13 cellular contexts compared by ENCODE assay signal in genomic region chr21:15164678-15165303, GRCh38.
DNase-seq lines count a peak whose midpoint lies in the region; ATAC-seq, FAIRE-seq and TF ChIP-seq lines count a peak whose summit lies in the region.
"Had no signal": no experiment of that assay in that cellular context is flagged by ENCODE, and none has a peak within 500 bp of the region (broad histone marks: within the 10 kb centered on the region; RNA-seq: fewer than 3 reads in every experiment).

No MANE protein-coding gene starts in this region.

- no peak for TF ChIP-seq POLR2A in endothelial cell of umbilical vein (IDR thresholded peaks at IDR 0.05; ENCODE audit: low read depth, low read length)

- WGBS in psoas muscle, 3 donors = 20 to 42% (median 26%) methylated on average over 2 of the region's 2 CpGs

- no peaks in the 10 kb centered on the region for H3K9me1 ChIP-seq in endothelial cell of umbilical vein (replicated peaks; ENCODE audit: control insufficient read depth, extremely low read depth, insufficient read depth, low read length)

- peak; percentile 5 for DNase-seq in GM12865 (ENCODE audit: low read depth)
- peak; percentile 30 for DNase-seq in MV-4-11 (lab: John Stamatoyannopoulos, UW)
- DNase-seq in endothelial cell of umbilical vein (ENCODE audit: low read depth, low spot score) = no peak
- DNase-seq in psoas muscle = no peak
- DNase-seq in GM13976 (ENCODE audit: low spot score) = no peak
- DNase-seq in activated CD4-positive, alpha-beta T cell treated with anti-CD3 and anti-CD28 coated beads, Interleukin-2, amount 50 U/mL, for 48 hours = no peak
- no peak for DNase-seq in osteocyte (ENCODE audit: extremely low spot score, unreplicated experiment)
- DNase-seq: activated CD8-positive, alpha-beta T cell treated with anti-CD3 and anti-CD28 coated beads, Interleukin-2, amount 10 ng/mL, durations not matched to agents 7 days and 5 days; effector CD4-positive, alpha-beta T cell; NCI-H1092; NCI-H2107; stimulated activated CD4-positive, alpha-beta T cell treated with anti-CD3 and anti-CD28 coated beads, Interleukin-4, amount 100 ng/mL, for 1 hour had no signal

- H3K9ac ChIP-seq in endothelial cell of umbilical vein (replicated peaks; ENCODE audit: extremely low read depth, insufficient read depth, low read length) = no peak overlapping the region

- H3K27me3 ChIP-seq in endothelial cell of umbilical vein (ENCODE audit: control insufficient read depth in 2 of 2, insufficient read depth in 2 of 2, low read length in 2 of 2) (no peaks in the 10 kb centered on the region), psoas muscle (ENCODE audit: insufficient read depth in 3 of 3, low read length in 2 of 3) (no peaks in the 10 kb centered on the region)

- H3K9me3 Mint-ChIP-seq in osteocyte (ENCODE audit: unreplicated experiment) = no peaks in the 10 kb centered on the region

- CTCF ChIA-PET in endothelial cell of umbilical vein (lab: Charles Lee) = interaction anchor here (1.0 kb wide), 1 partner anchor 189 kb away, joined by 3 read pairs; no protein-coding TSS in a partner anchor

- ATAC-seq in psoas muscle = peak; percentile 94 to 95 (median 94)
- ATAC-seq: activated CD8-positive, alpha-beta T cell treated with anti-CD3 and anti-CD28 coated beads, Interleukin-2, amount 10 ng/mL, durations not matched to agents 7 days and 5 days; sciatic nerve had no signal

- no peaks in the 10 kb centered on the region for H3K36me3 ChIP-seq in endothelial cell of umbilical vein (ENCODE audit: control insufficient read depth in 2 of 2, extremely low read depth in 1 of 2, insufficient read depth in 2 of 2, low read length in 2 of 2)
- H3K36me3 ChIP-seq in psoas muscle (ENCODE audit: insufficient read depth in 1 of 2, low read depth in 1 of 2) = no peaks in the 10 kb centered on the region

- no peaks in the 10 kb centered on the region for H4K20me1 ChIP-seq in endothelial cell of umbilical vein (replicated peaks; ENCODE audit: control insufficient read depth, extremely low read depth, insufficient read depth, low read length)

- no peaks in the 10 kb centered on the region for H3K4me1 ChIP-seq in endothelial cell of umbilical vein (ENCODE audit: control insufficient read depth, extremely low read depth, insufficient read depth, low read length)
- peaks cover 12% of the 10 kb centered on the region for H3K4me1 ChIP-seq in psoas muscle

- H3K4me3 Mint-ChIP-seq in osteocyte (ENCODE audit: unreplicated experiment) = no peak overlapping the region
- H3K4me3 Mint-ChIP-seq: activated CD8-positive, alpha-beta T cell treated with anti-CD3 and anti-CD28 coated beads, Interleukin-2, amount 10 ng/mL, durations not matched to agents 7 days and 5 days had no signal

- H3K27ac Mint-ChIP-seq in osteocyte (ENCODE audit: unreplicated experiment) = no peak overlapping the region
- H3K27ac Mint-ChIP-seq: activated CD8-positive, alpha-beta T cell treated with anti-CD3 and anti-CD28 coated beads, Interleukin-2, amount 10 ng/mL, durations not matched to agents 7 days and 5 days had no signal

- H3K9me3 ChIP-seq in endothelial cell of umbilical vein (replicated peaks; ENCODE audit: control insufficient read depth, insufficient read depth, low read length) (no peaks in the 10 kb centered on the region), psoas muscle (no peaks in the 10 kb centered on the region)

- intact Hi-C loops in endothelial cell of umbilical vein (cut with micrococcal nuclease) = no loop called here
- intact Hi-C loops in psoas muscle (cut with DNase I) = loop anchor here in 1 of 2 donors (2.0 kb wide), 2 partner anchors 42 to 102 kb away; no protein-coding TSS in a partner anchor

- no peak overlapping the region for H2AFZ ChIP-seq in endothelial cell of umbilical vein (ENCODE audit: low read depth, low read length)

- in situ Hi-C loops in GM13976 (cut with MboI; ENCODE audit: low sequenced_read_pairs, unreplicated experiment) = no loop called here

- no peaks in the 10 kb centered on the region for H3K36me3 Mint-ChIP-seq in osteocyte (ENCODE audit: unreplicated experiment)

- H3K27ac ChIP-seq in endothelial cell of umbilical vein (ENCODE audit: insufficient read depth, low read depth, low read length) (no peak overlapping the region), psoas muscle (peak overlapping the region; percentile 79)

- POLR2A ChIA-PET in endothelial cell of umbilical vein (lab: Charles Lee) = no interaction called here

- FAIRE-seq in endothelial cell of umbilical vein (lab: Jason Lieb, UNC) = peak; percentile 24

- no peaks in the 10 kb centered on the region for H3K79me2 ChIP-seq in endothelial cell of umbilical vein (ENCODE audit: control insufficient read depth, insufficient read depth, low read length)

- BruUV-seq in endothelial cell of umbilical vein (replicated peaks; lab: Mats Ljungman, UMichigan) = no TSS peak

- H3K4me2 ChIP-seq in endothelial cell of umbilical vein (ENCODE audit: insufficient read depth, low read length) = no peak overlapping the region

- TF ChIP-seq CTCF in GM12865 (IDR thresholded peaks at IDR 0.05; ENCODE audit: insufficient read depth, low read depth, low read length, missing control alignments) = no peak
- no peak for TF ChIP-seq CTCF in endothelial cell of umbilical vein (IDR thresholded peaks at IDR 0.05; ENCODE audit: extremely low read depth in 1 of 2, insufficient read depth in 1 of 2, low read depth in 1 of 2, low read length in 2 of 2)
- TF ChIP-seq CTCF in psoas muscle (IDR thresholded peaks at IDR 0.05) = no peak
- TF ChIP-seq CTCF in GM13976 (IDR thresholded peaks at IDR 0.05; ENCODE audit: borderline replicate concordance, control extremely low read depth, extremely low read depth, insufficient read depth, missing control alignments) = no peak
- no peak for TF ChIP-seq CTCF in osteocyte (IDR thresholded peaks at IDR 0.05)

- dilution Hi-C loops in endothelial cell of umbilical vein (cut with MboI; ENCODE audit: extremely low pct_ligation_motif_present, low sequenced_read_pairs) = no loop called here

- peaks cover 6% of the 10 kb centered on the region for H3K27me3 Mint-ChIP-seq in osteocyte (ENCODE audit: unreplicated experiment)

- no peak overlapping the region for H3K4me3 ChIP-seq in GM12865 (ENCODE audit: low read depth, low read length)
- no peak overlapping the region for H3K4me3 ChIP-seq in endothelial cell of umbilical vein (replicated peaks in 1 of 3; ENCODE audit: insufficient read depth in 1 of 3, low read depth in 1 of 3, low read length in 3 of 3)
- no peak overlapping the region for H3K4me3 ChIP-seq in psoas muscle

- no peaks in the 10 kb centered on the region for H3K4me1 Mint-ChIP-seq in osteocyte (ENCODE audit: unreplicated experiment)

TF ChIP-seq in endothelial cell of umbilical vein, 7 proteins besides CTCF, POLR2A, EP300 and RAD21:
- TF ChIP-seq JUN (IDR thresholded peaks at IDR 0.05; ENCODE audit: borderline replicate concordance, insufficient read depth, insufficient read length, low read depth) (no peak), POLR2AphosphoS5 (IDR thresholded peaks at IDR 0.05; ENCODE audit: insufficient read depth, low read depth, low read length) (no peak), GATA2 (IDR thresholded peaks at IDR 0.05; ENCODE audit: insufficient read depth, insufficient read length, low read depth, low read length) (no peak), EZH2 (IDR thresholded peaks at IDR 0.05; ENCODE audit: borderline replicate concordance, low read depth, low read length, severe bottlenecking) (no peak), MYC (IDR thresholded peaks at IDR 0.05; ENCODE audit: low read depth, low read length) (no peak), FOS (IDR thresholded peaks at IDR 0.05; ENCODE audit: borderline replicate concordance, insufficient read depth, low read length) (no peak)
- TF ChIP-seq, protein P1, sequence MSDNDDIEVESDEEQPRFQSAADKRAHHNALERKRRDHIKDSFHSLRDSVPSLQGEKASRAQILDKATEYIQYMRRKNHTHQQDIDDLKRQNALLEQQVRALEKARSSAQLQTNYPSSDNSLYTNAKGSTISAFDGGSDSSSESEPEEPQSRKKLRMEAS (IDR thresholded peaks at IDR 0.05; ENCODE audit: insufficient read depth, insufficient read length) = no peak

Comparison
In these comparisons a context has a peak if more than half of its experiments do, and no peak if none do; other contexts are left out.
1. DNase-seq: peak in GM12865 (single experiment) and MV-4-11 (single experiment); none in endothelial cell of umbilical vein (single experiment), psoas muscle (0 of 2), GM13976 (single experiment), activated CD4-positive, alpha-beta T cell treated with anti-CD3 and anti-CD28 coated beads, Interleukin-2, amount 50 U/mL, for 48 hours (0 of 2) and osteocyte (single experiment).